Comparison of ENCODE assay signal across 20 cellular contexts in the genomic region with DNA sequence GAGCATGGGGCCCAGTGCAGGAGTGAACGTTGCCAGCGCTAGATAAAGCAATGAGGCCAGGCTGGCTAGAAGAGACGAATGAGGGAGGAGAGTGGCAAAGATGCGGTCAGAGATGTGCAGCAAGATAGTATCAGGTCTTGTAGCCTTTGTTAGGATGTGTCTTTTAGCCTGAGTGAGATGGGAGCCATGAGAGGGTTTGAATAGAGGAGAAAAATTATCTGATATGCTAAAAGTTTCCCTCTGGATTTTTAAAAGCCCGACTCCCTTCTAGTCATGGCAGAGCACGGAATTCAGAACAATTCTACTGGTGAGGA. TPM values are rescaled to one million over a fixed set of nuclear protein-coding genes. Genes with fewer than 3 reads are reported as not detected.
DNase-seq lines count a peak whose midpoint lies in the region; TF ChIP-seq lines count a peak whose summit lies in the region.
"Had no signal": no experiment of that assay in that cellular context is flagged by ENCODE, and none has a peak within 500 bp of the region (broad histone marks: within the 10 kb centered on the region; RNA-seq: fewer than 3 reads in every experiment).

No MANE protein-coding gene starts in this region.

- peaks cover 27% of the 10 kb centered on the region for H3K9me3 Mint-ChIP-seq in nephron
- H3K9me3 Mint-ChIP-seq: activated naive CD4-positive, alpha-beta T cell treated with anti-CD3 and anti-CD28 coated beads, Interleukin-2, amount 50 U/mL, for 24 hours had no signal

- H3K27me3 ChIP-seq in left ventricle myocardium inferior (ENCODE audit: low read depth) (no peaks in the 10 kb centered on the region), colonic mucosa (no peaks in the 10 kb centered on the region), suprapubic skin (no peaks in the 10 kb centered on the region)
- H3K27me3 ChIP-seq: tibial nerve had no signal

- no peak for DNase-seq in left ventricle myocardium inferior
- no peak for DNase-seq in cardiac septum (ENCODE audit: low spot score)
- no peak for DNase-seq in colonic mucosa
- no peak for DNase-seq in suprapubic skin (ENCODE audit: low spot score in 2 of 2)
- no peak for DNase-seq in NOMO-1 treated with DMSO at 0.1 percent for 48 hours (lab: John Stamatoyannopoulos, UW; ENCODE audit: unreplicated experiment)
- no peak for DNase-seq in DMS114 treated with DMSO at 0.1 percent for 48 hours (lab: John Stamatoyannopoulos, UW; ENCODE audit: unreplicated experiment)
- DNase-seq in NCI-H774 (lab: John Stamatoyannopoulos, UW): no peak
- DNase-seq: activated T-cell treated with anti-CD3 and anti-CD28 coated beads, Interleukin-2, amount 50 U/mL, for 72 hours; KBM-7; NCI-H2029; NCI-H524; SHP77 treated with DMSO at 0.1 percent for 48 hours; stimulated activated CD4-positive, alpha-beta T cell treated with anti-CD3 and anti-CD28 coated beads, Interleukin-15, amount 100 ng/mL, for 24 hours had no signal

- H3K4me1 ChIP-seq in left ventricle myocardium inferior: peaks cover 16% of the 10 kb centered on the region
- H3K4me1 ChIP-seq in colonic mucosa: no peaks in the 10 kb centered on the region
- H3K4me1 ChIP-seq in suprapubic skin: peaks cover under 1% of the 10 kb centered on the region

- TF ChIP-seq POLR2A in suprapubic skin (IDR thresholded peaks at IDR 0.05): no peak

- 86% methylated on average over 6 of the region's 6 CpGs for WGBS in suprapubic skin

- H3K4me3 ChIP-seq in left ventricle myocardium inferior: no peak overlapping the region
- no peak overlapping the region for H3K4me3 ChIP-seq in colonic mucosa
- no peak overlapping the region for H3K4me3 ChIP-seq in suprapubic skin
- H3K4me3 ChIP-seq: tibial nerve had no signal

- peaks cover 11% of the 10 kb centered on the region for H3K4me1 Mint-ChIP-seq in nephron

- H3K4me3 Mint-ChIP-seq in nephron: no peak overlapping the region
- H3K4me3 Mint-ChIP-seq: activated naive CD4-positive, alpha-beta T cell treated with anti-CD3 and anti-CD28 coated beads, Interleukin-2, amount 50 U/mL, for 24 hours; activated T-cell treated with anti-CD3 and anti-CD28 coated beads, Interleukin-2, amount 50 U/mL, for 72 hours; brain; stimulated activated memory B cell treated with anti-CD40 and anti-IgM and Interleukin-4, amounts not matched to agents 10 μg/mL and 1 μg/mL and 100 μg/mL, for 72 hours had no signal

- peak overlapping the region in 1 of 2 donors; percentile 34 for H3K9ac ChIP-seq in colonic mucosa (ENCODE audit: low read depth in 2 of 2, low read length in 2 of 2)

- H3K36me3 Mint-ChIP-seq in nephron (ENCODE audit: low read depth): peaks cover 5% of the 10 kb centered on the region
- H3K36me3 Mint-ChIP-seq: activated naive CD4-positive, alpha-beta T cell treated with anti-CD3 and anti-CD28 coated beads, Interleukin-2, amount 50 U/mL, for 24 hours; stimulated activated memory B cell treated with anti-CD40 and anti-IgM and Interleukin-4, amounts not matched to agents 10 μg/mL and 1 μg/mL and 100 μg/mL, for 72 hours had no signal

- H3K9me3 ChIP-seq in left ventricle myocardium inferior (replicated peaks) (peaks cover 25% of the 10 kb centered on the region), colonic mucosa (no peaks in the 10 kb centered on the region), suprapubic skin (no peaks in the 10 kb centered on the region)

- TF ChIP-seq CTCF in left ventricle myocardium inferior (IDR thresholded peaks at IDR 0.05; ENCODE audit: borderline replicate concordance) (no peak), colonic mucosa (IDR thresholded peaks at IDR 0.05) (no peak), nephron (IDR thresholded peaks at IDR 0.05; ENCODE audit: unreplicated experiment in 3 of 3) (no peak), suprapubic skin (IDR thresholded peaks at IDR 0.05) (no peak)

- H3K27me3 Mint-ChIP-seq in nephron (ENCODE audit: low read depth): peaks cover 4% of the 10 kb centered on the region
- H3K27me3 Mint-ChIP-seq: activated naive CD4-positive, alpha-beta T cell treated with anti-CD3 and anti-CD28 coated beads, Interleukin-2, amount 50 U/mL, for 24 hours; stimulated activated memory B cell treated with anti-CD40 and anti-IgM and Interleukin-4, amounts not matched to agents 10 μg/mL and 1 μg/mL and 100 μg/mL, for 72 hours had no signal

- TF ChIP-seq EP300 in suprapubic skin (IDR thresholded peaks at IDR 0.05): no peak

- H3K27ac Mint-ChIP-seq in nephron: peak overlapping the region; percentile 4 to 35 (median 13)
- H3K27ac Mint-ChIP-seq: activated naive CD4-positive, alpha-beta T cell treated with anti-CD3 and anti-CD28 coated beads, Interleukin-2, amount 50 U/mL, for 24 hours; activated T-cell treated with anti-CD3 and anti-CD28 coated beads, Interleukin-2, amount 50 U/mL, for 72 hours; progenitor cell of endocrine pancreas had no signal

- H3K27ac ChIP-seq in left ventricle myocardium inferior (replicated peaks): peak overlapping the region; percentile 62
- H3K27ac ChIP-seq in colonic mucosa: peak overlapping the region; percentile 50
- H3K27ac ChIP-seq in suprapubic skin: peak overlapping the region; percentile 77
- H3K27ac ChIP-seq: epithelial cell of prostate had no signal

- H3K36me3 ChIP-seq in left ventricle myocardium inferior (no peaks in the 10 kb centered on the region), colonic mucosa (no peaks in the 10 kb centered on the region), suprapubic skin (no peaks in the 10 kb centered on the region)
- H3K36me3 ChIP-seq: tibial nerve had no signal

- intact Hi-C loops in left ventricle myocardium inferior (cut with micrococcal nuclease): no loop called here
- intact Hi-C loops in cardiac septum (cut with DNase I): no loop called here
- intact Hi-C loops in colonic mucosa (cut with DNase I): no loop called here

RNA-seq across cellular contexts. Expression of a gene that starts 12.2 kb away (rescaled TPM):
- total RNA-seq in left ventricle myocardium inferior (85.0 TPM), cardiac septum (49.9 TPM), colonic mucosa (100 to 1,000 TPM in 1 of 2 donors, 10 to 100 TPM in 1; 61.7 to 102 TPM), suprapubic skin (1,000 to 10,000 TPM; 1,246 to 2,948 (median 1,762) TPM)

Comparison
In these comparisons a context has a peak if more than half of its experiments do, and no peak if none do; other contexts are left out.
1. RNA of a gene that starts 12.2 kb away (total RNA-seq): 1,246 to 2,948 TPM in suprapubic skin; 61.7 to 102 TPM in colonic mucosa, 85.0 TPM in left ventricle myocardium inferior (single experiment) and 49.9 TPM in cardiac septum (single experiment); every median in the first group is over 10 times any median in the second.
2. Peak in every context shown above with its lines, with median percentiles within 50 percentile points of each other: H3K27ac ChIP-seq.